Comparison of ENCODE assay signal across 32 cellular contexts in genomic region chr15:60531811-60532210, GRCh38.
"Had no signal": no experiment of that assay in that cellular context is flagged by ENCODE, and none has a peak within 500 bp of the region (broad histone marks: within the 10 kb centered on the region; RNA-seq: fewer than 3 reads in every experiment).

No MANE protein-coding gene starts in this region.

- H3K27ac Mint-ChIP-seq: activated CD4-positive, alpha-beta memory T cell treated with anti-CD3 and anti-CD28 coated beads for 36 hours; activated CD4-positive, alpha-beta T cell treated with anti-CD3 and anti-CD28 coated beads, Interleukin-2, amount 10 ng/mL, durations not matched to agents 24 days and 14 days; activated T-helper 1 cell treated with anti-CD3 and anti-CD28 coated beads, Interleukin-12 subunit alpha, Interleukin-12 subunit beta, Interleukin-2, Interleukin-4 antibody, amounts not matched to agents 30 ng/mL and 10 ng/mL and 1 ng/mL, durations not matched to agents 14 hours and 24 hours and 36 hours; mesothelial cell of epicardium; naive B cell; stimulated activated naive B cell treated with anti-CD40 and anti-IgM and Interleukin-4, amounts not matched to agents 10 μg/mL and 1 μg/mL and 100 μg/mL, for 72 hours had no signal

- FAIRE-seq: astrocyte, endothelial cell of umbilical vein, kidney had no signal

- H3K9me3 ChIP-seq: gastroesophageal sphincter, right atrium auricular region, stomach, thyroid gland had no signal

- ATAC-seq: gastroesophageal sphincter; left colon; stimulated activated naive B cell treated with anti-CD40 and anti-IgM and Interleukin-4, amounts not matched to agents 10 μg/mL and 1 μg/mL and 100 μg/mL, for 72 hours had no signal

- H3K27ac ChIP-seq: brain microvascular endothelial cell, coronary artery, dorsolateral prefrontal cortex, gastroesophageal sphincter, right atrium auricular region, stomach, thyroid gland had no signal

- H3K36me3 Mint-ChIP-seq: mesothelial cell of epicardium had no signal

- H3K9me3 Mint-ChIP-seq: activated CD4-positive, alpha-beta memory T cell treated with anti-CD3 and anti-CD28 coated beads for 36 hours; activated CD4-positive, alpha-beta T cell treated with anti-CD3 and anti-CD28 coated beads, Interleukin-2, amount 10 ng/mL, durations not matched to agents 24 days and 14 days; activated T-helper 1 cell treated with anti-CD3 and anti-CD28 coated beads, Interleukin-12 subunit alpha, Interleukin-12 subunit beta, Interleukin-2, Interleukin-4 antibody, amounts not matched to agents 30 ng/mL and 10 ng/mL and 1 ng/mL, durations not matched to agents 14 hours and 24 hours and 36 hours; mesothelial cell of epicardium; naive B cell; neural crest cell; stimulated activated naive B cell treated with anti-CD40 and anti-IgM and Interleukin-4, amounts not matched to agents 10 μg/mL and 1 μg/mL and 100 μg/mL, for 72 hours had no signal

- H3K27me3 ChIP-seq: brain microvascular endothelial cell, dorsolateral prefrontal cortex, gastroesophageal sphincter, right atrium auricular region, stomach, thyroid gland had no signal

- H3K27me3 Mint-ChIP-seq: activated CD4-positive, alpha-beta memory T cell treated with anti-CD3 and anti-CD28 coated beads for 36 hours; activated CD4-positive, alpha-beta T cell treated with anti-CD3 and anti-CD28 coated beads, Interleukin-2, amount 10 ng/mL, durations not matched to agents 24 days and 14 days; naive B cell; stimulated activated naive B cell treated with anti-CD40 and anti-IgM and Interleukin-4, amounts not matched to agents 10 μg/mL and 1 μg/mL and 100 μg/mL, for 72 hours had no signal

- DNase-seq: activated CD4-positive, alpha-beta memory T cell treated with anti-CD3 and anti-CD28 coated beads for 36 hours; activated CD4-positive, alpha-beta T cell treated with anti-CD3 and anti-CD28 coated beads, Interleukin-2, amount 10 ng/mL, durations not matched to agents 24 days and 14 days; activated CD4-positive, CD25-positive, alpha-beta regulatory T cell treated with anti-CD3 and anti-CD28 coated beads, Interleukin-2, amount 50 U/mL, for 72 hours; activated CD8-positive, alpha-beta memory T cell treated with anti-CD3 and anti-CD28 coated beads, Interleukin-2, amount 50 U/mL, for 4 hours; activated gamma-delta T cell; activated naive CD4-positive, alpha-beta T cell treated with anti-CD3 and anti-CD28 coated beads, Interleukin-2, amount 50 U/mL, for 16 hours; activated T-cell treated with anti-CD3 and anti-CD28 coated beads, Interleukin-2, amount 50 U/mL, for 1 hour; amniotic stem cell; brain microvascular endothelial cell; dorsolateral prefrontal cortex; head of caudate nucleus; hippocampal formation; kidney; left colon; mammary epithelial cell; naive B cell; nucleus accumbens; stimulated activated CD4-positive, alpha-beta T cell treated with anti-CD3 and anti-CD28 coated beads, Interleukin-1b, Interleukin-23, amount 100 ng/mL, for 48 hours; stimulated activated CD4-positive, alpha-beta T cell treated with anti-CD3 and anti-CD28 coated beads, Interleukin-4, amount 100 ng/mL, for 4 hours; stimulated activated CD8-positive, alpha-beta memory T cell treated with anti-CD3 and anti-CD28 coated beads, Interleukin-4, amount 100 ng/mL, for 48 hours; stimulated activated naive B cell treated with anti-CD40 and anti-IgM and Interleukin-4, amounts not matched to agents 10 μg/mL and 1 μg/mL and 100 μg/mL, for 72 hours; stomach; T1000; thyroid gland had no signal

- H3K4me3 Mint-ChIP-seq: activated CD4-positive, alpha-beta memory T cell treated with anti-CD3 and anti-CD28 coated beads for 36 hours; activated CD4-positive, alpha-beta T cell treated with anti-CD3 and anti-CD28 coated beads, Interleukin-2, amount 10 ng/mL, durations not matched to agents 24 days and 14 days; activated T-helper 1 cell treated with anti-CD3 and anti-CD28 coated beads, Interleukin-12 subunit alpha, Interleukin-12 subunit beta, Interleukin-2, Interleukin-4 antibody, amounts not matched to agents 30 ng/mL and 10 ng/mL and 1 ng/mL, durations not matched to agents 14 hours and 24 hours and 36 hours; mesothelial cell of epicardium; naive B cell; neural crest cell; stimulated activated naive B cell treated with anti-CD40 and anti-IgM and Interleukin-4, amounts not matched to agents 10 μg/mL and 1 μg/mL and 100 μg/mL, for 72 hours had no signal

- H3K4me1 Mint-ChIP-seq: neural crest cell had no signal
